Comparison of ENCODE assay signal across 16 cellular contexts in the genomic region with DNA sequence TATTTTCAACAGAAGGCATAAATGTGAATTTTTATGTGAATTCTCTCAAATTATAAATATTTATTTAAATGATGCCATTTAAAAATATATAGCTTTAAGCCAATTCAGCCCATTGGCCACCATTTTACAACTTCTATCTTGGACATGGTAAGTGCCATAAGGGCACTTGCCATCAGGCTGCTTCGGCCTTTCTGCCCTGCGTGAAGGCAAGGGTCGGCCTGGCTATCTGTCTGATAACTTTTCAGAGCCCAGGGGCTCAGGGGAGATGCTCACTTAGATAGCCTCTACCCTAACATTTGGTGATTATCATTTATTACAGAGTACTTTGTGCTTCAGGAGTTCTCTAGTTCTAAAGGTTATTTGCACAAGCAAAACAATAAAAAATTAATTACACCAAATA.
DNase-seq lines count a peak whose midpoint lies in the region; ATAC-seq and TF ChIP-seq lines count a peak whose summit lies in the region.
"Had no signal": no experiment of that assay in that cellular context is flagged by ENCODE, and none has a peak within 500 bp of the region (broad histone marks: within the 10 kb centered on the region; RNA-seq: fewer than 3 reads in every experiment).

No MANE protein-coding gene starts in this region.

- H3K27me3 Mint-ChIP-seq in natural killer cell treated with Interleukin-12 subunit alpha and Interleukin-12 subunit beta and Interleukin-15 and Interleukin-18, amount 100 ng/mL, for 72 hours, result no peaks in the 10 kb centered on the region
- no peaks in the 10 kb centered on the region for H3K27me3 Mint-ChIP-seq in natural killer cell (ENCODE audit: low read depth in 2 of 2)
- no peaks in the 10 kb centered on the region for H3K27me3 Mint-ChIP-seq in activated T-helper 1 cell treated with anti-CD3 and anti-CD28 coated beads, Interleukin-12 subunit alpha, Interleukin-12 subunit beta, Interleukin-2, Interleukin-4 antibody, amounts not matched to agents 30 ng/mL and 10 ng/mL and 1 ng/mL, durations not matched to agents 14 hours and 24 hours and 36 hours (ENCODE audit: insufficient read depth)
- no peaks in the 10 kb centered on the region for H3K27me3 Mint-ChIP-seq in progenitor cell of endocrine pancreas

- H3K4me1 ChIP-seq in muscle layer of colon (ENCODE audit: insufficient read depth, low read length) (peaks cover 39% of the 10 kb centered on the region), uterus (peaks cover 0 to 10% of the 10 kb centered on the region in 2 donors)

- no peak for TF ChIP-seq CTCF in natural killer cell (IDR thresholded peaks at IDR 0.05)
- no peak for TF ChIP-seq CTCF in uterus (IDR thresholded peaks at IDR 0.05)
- TF ChIP-seq CTCF in progenitor cell of endocrine pancreas (IDR thresholded peaks at IDR 0.05; ENCODE audit: unreplicated experiment), result no peak
- TF ChIP-seq CTCF in WERI-Rb-1 (IDR thresholded peaks at IDR 0.05; ENCODE audit: low read depth, low read length), result no peak

- H3K27ac ChIP-seq in muscle layer of colon (ENCODE audit: low read depth, low read length) (peak overlapping the region; percentile 56), uterus (peak overlapping the region; percentile 83 to 94), WERI-Rb-1 (no peak overlapping the region)
- H3K27ac ChIP-seq: gastrocnemius medialis had no signal

- DNase-seq in natural killer cell treated with Interleukin-12 subunit alpha and Interleukin-12 subunit beta and Interleukin-15 and Interleukin-18, amount 100 ng/mL, for 72 hours (ENCODE audit: low spot score), result no peak
- DNase-seq in natural killer cell, result no peak
- DNase-seq in activated T-helper 1 cell treated with anti-CD3 and anti-CD28 coated beads, Interleukin-12 subunit alpha, Interleukin-12 subunit beta, Interleukin-2, Interleukin-4 antibody, amounts not matched to agents 30 ng/mL and 10 ng/mL and 1 ng/mL, durations not matched to agents 14 hours and 24 hours and 36 hours (ENCODE audit: low spot score), result no peak
- DNase-seq in uterus, result no peak
- DNase-seq in progenitor cell of endocrine pancreas (ENCODE audit: low spot score, unreplicated experiment), result no peak
- no peak for DNase-seq in WERI-Rb-1
- DNase-seq in hepatic stellate cell (ENCODE audit: low spot score), result no peak
- DNase-seq: activated T-cell treated with anti-CD3 and anti-CD28 coated beads for 4 hours; COR-L47; gastrocnemius medialis; MV-4-11; NCI-H2029; NCI-H446; NK-92 treated with Interleukin-12 subunit alpha and Interleukin-12 subunit beta, amount 100 ng/mL, for 24 hours; stimulated activated CD8-positive, alpha-beta memory T cell treated with anti-CD3 and anti-CD28 coated beads, Interleukin-4, amount 100 ng/mL, for 48 hours had no signal

- H3K9me3 Mint-ChIP-seq in natural killer cell treated with Interleukin-12 subunit alpha and Interleukin-12 subunit beta and Interleukin-15 and Interleukin-18, amount 100 ng/mL, for 72 hours, result no peaks in the 10 kb centered on the region
- H3K9me3 Mint-ChIP-seq in natural killer cell (no peaks in the 10 kb centered on the region), progenitor cell of endocrine pancreas (ENCODE audit: low read depth) (no peaks in the 10 kb centered on the region)
- H3K9me3 Mint-ChIP-seq in activated T-helper 1 cell treated with anti-CD3 and anti-CD28 coated beads, Interleukin-12 subunit alpha, Interleukin-12 subunit beta, Interleukin-2, Interleukin-4 antibody, amounts not matched to agents 30 ng/mL and 10 ng/mL and 1 ng/mL, durations not matched to agents 14 hours and 24 hours and 36 hours, result peaks cover 4% of the 10 kb centered on the region

- peak overlapping the region; percentile 93 to 98 for H3K27ac Mint-ChIP-seq in natural killer cell treated with Interleukin-12 subunit alpha and Interleukin-12 subunit beta and Interleukin-15 and Interleukin-18, amount 100 ng/mL, for 72 hours
- H3K27ac Mint-ChIP-seq in natural killer cell (peak overlapping the region in 1 of 2 donors; percentile 95), progenitor cell of endocrine pancreas (no peak overlapping the region)
- no peak overlapping the region for H3K27ac Mint-ChIP-seq in activated T-helper 1 cell treated with anti-CD3 and anti-CD28 coated beads, Interleukin-12 subunit alpha, Interleukin-12 subunit beta, Interleukin-2, Interleukin-4 antibody, amounts not matched to agents 30 ng/mL and 10 ng/mL and 1 ng/mL, durations not matched to agents 14 hours and 24 hours and 36 hours

- H3K4me3 ChIP-seq in muscle layer of colon (ENCODE audit: low read depth in 1 of 2, low read length in 2 of 2) (peak overlapping the region in 1 of 2 donors; percentile 6), uterus (no peak overlapping the region), WERI-Rb-1 (ENCODE audit: low read depth, low read length) (no peak overlapping the region)
- H3K4me3 ChIP-seq: gastrocnemius medialis had no signal

- H3K27me3 ChIP-seq in muscle layer of colon (ENCODE audit: control insufficient read depth in 1 of 2, insufficient read depth in 2 of 2, low read length in 2 of 2), result no peaks in the 10 kb centered on the region
- H3K27me3 ChIP-seq in uterus, result no peaks in the 10 kb centered on the region
- peaks cover 23% of the 10 kb centered on the region for H3K27me3 ChIP-seq in WERI-Rb-1 (ENCODE audit: insufficient read depth, low read depth, severe bottlenecking)
- H3K27me3 ChIP-seq: gastrocnemius medialis had no signal

- no peak overlapping the region for H3K9ac ChIP-seq in muscle layer of colon (ENCODE audit: low read length)

- peak overlapping the region; percentile 91 for H3K4me3 Mint-ChIP-seq in natural killer cell treated with Interleukin-12 subunit alpha and Interleukin-12 subunit beta and Interleukin-15 and Interleukin-18, amount 100 ng/mL, for 72 hours
- H3K4me3 Mint-ChIP-seq in natural killer cell, result no peak overlapping the region
- peak overlapping the region; percentile 88 for H3K4me3 Mint-ChIP-seq in activated T-helper 1 cell treated with anti-CD3 and anti-CD28 coated beads, Interleukin-12 subunit alpha, Interleukin-12 subunit beta, Interleukin-2, Interleukin-4 antibody, amounts not matched to agents 30 ng/mL and 10 ng/mL and 1 ng/mL, durations not matched to agents 14 hours and 24 hours and 36 hours
- no peak overlapping the region for H3K4me3 Mint-ChIP-seq in progenitor cell of endocrine pancreas (ENCODE audit: low read depth)

- no peak for ATAC-seq in natural killer cell treated with Interleukin-12 subunit alpha and Interleukin-12 subunit beta and Interleukin-15 and Interleukin-18, amount 100 ng/mL, for 72 hours
- no peak for ATAC-seq in natural killer cell
- ATAC-seq: gastrocnemius medialis had no signal

- no peak for TF ChIP-seq POLR2A in uterus (IDR thresholded peaks at IDR 0.05)

- peaks cover 33 to 53% of the 10 kb centered on the region in 2 donors for H3K4me1 Mint-ChIP-seq in natural killer cell treated with Interleukin-12 subunit alpha and Interleukin-12 subunit beta and Interleukin-15 and Interleukin-18, amount 100 ng/mL, for 72 hours (ENCODE audit: low read depth in 2 of 2)
- H3K4me1 Mint-ChIP-seq in natural killer cell, result peaks cover 31 to 40% of the 10 kb centered on the region in 2 donors
- H3K4me1 Mint-ChIP-seq in activated T-helper 1 cell treated with anti-CD3 and anti-CD28 coated beads, Interleukin-12 subunit alpha, Interleukin-12 subunit beta, Interleukin-2, Interleukin-4 antibody, amounts not matched to agents 30 ng/mL and 10 ng/mL and 1 ng/mL, durations not matched to agents 14 hours and 24 hours and 36 hours (ENCODE audit: low read depth), result peaks cover 76% of the 10 kb centered on the region
- H3K4me1 Mint-ChIP-seq in progenitor cell of endocrine pancreas (ENCODE audit: low read depth), result peaks cover 12% of the 10 kb centered on the region

- no peaks in the 10 kb centered on the region for H3K36me3 Mint-ChIP-seq in natural killer cell treated with Interleukin-12 subunit alpha and Interleukin-12 subunit beta and Interleukin-15 and Interleukin-18, amount 100 ng/mL, for 72 hours
- no peaks in the 10 kb centered on the region for H3K36me3 Mint-ChIP-seq in natural killer cell
- H3K36me3 Mint-ChIP-seq in activated T-helper 1 cell treated with anti-CD3 and anti-CD28 coated beads, Interleukin-12 subunit alpha, Interleukin-12 subunit beta, Interleukin-2, Interleukin-4 antibody, amounts not matched to agents 30 ng/mL and 10 ng/mL and 1 ng/mL, durations not matched to agents 14 hours and 24 hours and 36 hours (ENCODE audit: low read depth), result peaks cover 9% of the 10 kb centered on the region
- H3K36me3 Mint-ChIP-seq in progenitor cell of endocrine pancreas (ENCODE audit: insufficient read depth), result no peaks in the 10 kb centered on the region

- H3K36me3 ChIP-seq in muscle layer of colon (ENCODE audit: insufficient read depth, low read length), result no peaks in the 10 kb centered on the region
- no peaks in the 10 kb centered on the region for H3K36me3 ChIP-seq in uterus
- H3K36me3 ChIP-seq in WERI-Rb-1, result no peaks in the 10 kb centered on the region
- H3K36me3 ChIP-seq: gastrocnemius medialis had no signal

- no peaks in the 10 kb centered on the region for H3K9me3 ChIP-seq in muscle layer of colon (ENCODE audit: low read length)
- no peaks in the 10 kb centered on the region for H3K9me3 ChIP-seq in uterus
- no peaks in the 10 kb centered on the region for H3K9me3 ChIP-seq in WERI-Rb-1 (ENCODE audit: severe bottlenecking)
- H3K9me3 ChIP-seq: gastrocnemius medialis had no signal

- intact Hi-C loops in natural killer cell (cut with micrococcal nuclease) (no loop called here), uterus (cut with DNase I; ENCODE audit: low total_unique reads) (loop anchor here (10.0 kb wide), 1 partner anchor 59 kb away; the partner anchor contains the start of gene MBNL1)
- intact Hi-C loops in activated T-helper 1 cell treated with anti-CD3 and anti-CD28 coated beads, Interleukin-12 subunit alpha, Interleukin-12 subunit beta, Interleukin-2, Interleukin-4 antibody, amounts not matched to agents 30 ng/mL and 10 ng/mL and 1 ng/mL, durations not matched to agents 14 hours and 24 hours and 36 hours (cut with micrococcal nuclease), result loop anchor here (10.0 kb wide), 1 partner anchor 1471 kb away; no protein-coding TSS in a partner anchor

Comparison
In these comparisons a context has a peak if more than half of its experiments do, and no peak if none do; other contexts are left out.
1. H3K4me3 Mint-ChIP-seq: peak in natural killer cell treated with Interleukin-12 subunit alpha and Interleukin-12 subunit beta and Interleukin-15 and Interleukin-18, amount 100 ng/mL, for 72 hours (single experiment) and activated T-helper 1 cell treated with anti-CD3 and anti-CD28 coated beads, Interleukin-12 subunit alpha, Interleukin-12 subunit beta, Interleukin-2, Interleukin-4 antibody, amounts not matched to agents 30 ng/mL and 10 ng/mL and 1 ng/mL, durations not matched to agents 14 hours and 24 hours and 36 hours (single experiment); none in natural killer cell (single experiment) and progenitor cell of endocrine pancreas (single experiment).
2. H3K27ac Mint-ChIP-seq: peak in natural killer cell treated with Interleukin-12 subunit alpha and Interleukin-12 subunit beta and Interleukin-15 and Interleukin-18, amount 100 ng/mL, for 72 hours (2 of 2); none in activated T-helper 1 cell treated with anti-CD3 and anti-CD28 coated beads, Interleukin-12 subunit alpha, Interleukin-12 subunit beta, Interleukin-2, Interleukin-4 antibody, amounts not matched to agents 30 ng/mL and 10 ng/mL and 1 ng/mL, durations not matched to agents 14 hours and 24 hours and 36 hours (single experiment) and progenitor cell of endocrine pancreas (single experiment).